2 cellular contexts compared by ENCODE assay signal in genomic region chr9:72534931-72535330, GRCh38.
TF ChIP-seq lines count a peak whose summit lies in the region.

No MANE protein-coding gene starts in this region.

TF ChIP-seq in IMR-90, 13 proteins besides CTCF, POLR2A, EP300 and RAD21:
- no peak for TF ChIP-seq RCOR1 (IDR thresholded peaks at IDR 0.05; ENCODE audit: insufficient replicate concordance, low read length)
TF ChIP-seq in IMR-90: peak in this region for 0.

TF ChIP-seq in H1, 55 proteins besides CTCF, POLR2A, EP300 and RAD21:
- TF ChIP-seq ATF2 (IDR thresholded peaks at IDR 0.05; ENCODE audit: low read length) (no peak), CEBPB (IDR thresholded peaks at IDR 0.05; ENCODE audit: low read depth, low read length) (no peak), HDAC6 (IDR thresholded peaks at IDR 0.05; ENCODE audit: low read depth, low read length) (no peak), SIN3A (conservative IDR thresholded peaks at IDR 0.05 in 1 of 2, IDR thresholded peaks at IDR 0.05 in 1 of 2; ENCODE audit: low read depth in 1 of 2, low read length in 2 of 2) (no peak), SRF (IDR thresholded peaks at IDR 0.05; ENCODE audit: low read depth, low read length) (no peak), RFX5 (IDR thresholded peaks at IDR 0.05; ENCODE audit: borderline replicate concordance, low read depth, low read length) (no peak), E2F6 (IDR thresholded peaks at IDR 0.05) (no peak), BCL11A (IDR thresholded peaks at IDR 0.05; ENCODE audit: low read depth in 2 of 2, low read length in 2 of 2) (no peak), SP1 (IDR thresholded peaks at IDR 0.05; ENCODE audit: low read depth, low read length) (no peak), KDM4A (IDR thresholded peaks at IDR 0.05; ENCODE audit: low read depth, low read length, severe bottlenecking) (no peak), EZH2 (IDR thresholded peaks at IDR 0.05; ENCODE audit: low read depth, low read length, severe bottlenecking) (no peak), KDM5A (IDR thresholded peaks at IDR 0.05; ENCODE audit: low read length) (no peak), SAP30 (IDR thresholded peaks at IDR 0.05; ENCODE audit: insufficient read depth, insufficient replicate concordance, low read length) (no peak), BACH1 (IDR thresholded peaks at IDR 0.05; ENCODE audit: low read length) (no peak), JUN (IDR thresholded peaks at IDR 0.05; ENCODE audit: low read depth, low read length) (no peak), CBX5 (IDR thresholded peaks at IDR 0.05; ENCODE audit: low read depth, low read length) (no peak), EGR1 (IDR thresholded peaks at IDR 0.05; ENCODE audit: borderline replicate concordance, low read depth, low read length) (no peak), TAF1 (IDR thresholded peaks at IDR 0.05; ENCODE audit: low read depth, low read length) (no peak)
- TF ChIP-seq, protein P1, sequence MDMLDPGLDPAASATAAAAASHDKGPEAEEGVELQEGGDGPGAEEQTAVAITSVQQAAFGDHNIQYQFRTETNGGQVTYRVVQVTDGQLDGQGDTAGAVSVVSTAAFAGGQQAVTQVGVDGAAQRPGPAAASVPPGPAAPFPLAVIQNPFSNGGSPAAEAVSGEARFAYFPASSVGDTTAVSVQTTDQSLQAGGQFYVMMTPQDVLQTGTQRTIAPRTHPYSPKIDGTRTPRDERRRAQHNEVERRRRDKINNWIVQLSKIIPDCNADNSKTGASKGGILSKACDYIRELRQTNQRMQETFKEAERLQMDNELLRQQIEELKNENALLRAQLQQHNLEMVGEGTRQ (IDR thresholded peaks at IDR 0.05; ENCODE audit: low read length), result no peak
